ENCODE assay signal across 8 cellular contexts in the genomic region with DNA sequence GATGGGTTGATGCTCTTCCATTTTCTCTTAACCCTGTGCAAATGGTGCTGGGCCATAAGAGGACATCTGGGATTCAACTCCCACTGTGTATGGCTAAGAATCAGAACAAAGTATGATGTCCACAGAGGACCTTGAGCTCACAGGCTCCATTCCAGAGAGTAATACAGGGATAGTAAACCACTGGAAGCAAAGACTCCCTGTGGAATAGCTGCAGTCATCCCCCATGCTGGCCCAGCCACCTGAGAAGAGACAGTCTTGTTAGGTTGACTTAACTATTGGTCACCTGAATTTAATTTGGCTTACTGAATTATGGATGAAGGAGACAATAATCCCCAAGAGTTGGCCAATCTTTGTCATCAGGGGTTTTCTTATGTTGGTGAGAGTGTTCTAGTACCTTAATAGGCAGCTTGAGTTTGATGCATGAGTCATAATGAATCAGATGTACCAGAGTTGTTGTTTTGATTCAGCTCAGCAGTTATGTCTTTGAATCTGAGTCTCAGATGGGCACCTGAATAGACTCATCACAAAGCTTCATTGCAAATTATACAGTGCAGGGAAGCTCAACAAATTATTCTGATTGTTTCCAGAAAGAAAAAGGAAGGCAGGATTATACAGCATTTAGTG.
A peak's percentile ranks its signal among the peaks of the same experiment; 100 is the strongest.
DNase-seq lines count a peak whose midpoint lies in the region; ATAC-seq and TF ChIP-seq lines count a peak whose summit lies in the region.

No MANE protein-coding gene starts in this region.

- BruUV-seq in OCI-LY7 (replicated peaks; lab: Mats Ljungman, UMichigan), result no TSS peak

- peaks cover 41% of the 10 kb centered on the region for H3K9me3 Mint-ChIP-seq in activated T-helper 1 cell treated with anti-CD3 and anti-CD28 coated beads, Interleukin-12 subunit alpha, Interleukin-12 subunit beta, Interleukin-2, Interleukin-4 antibody, amounts not matched to agents 30 ng/mL and 10 ng/mL and 1 ng/mL, durations not matched to agents 14 hours and 24 hours and 36 hours
- H3K9me3 Mint-ChIP-seq in progenitor cell of endocrine pancreas (ENCODE audit: low read depth), result peaks cover 18% of the 10 kb centered on the region

- no peaks in the 10 kb centered on the region for H3K36me3 Mint-ChIP-seq in activated T-helper 1 cell treated with anti-CD3 and anti-CD28 coated beads, Interleukin-12 subunit alpha, Interleukin-12 subunit beta, Interleukin-2, Interleukin-4 antibody, amounts not matched to agents 30 ng/mL and 10 ng/mL and 1 ng/mL, durations not matched to agents 14 hours and 24 hours and 36 hours (ENCODE audit: low read depth)
- H3K36me3 Mint-ChIP-seq in progenitor cell of endocrine pancreas (ENCODE audit: insufficient read depth), result no peaks in the 10 kb centered on the region

- intact Hi-C loops in OCI-LY7 (cut with micrococcal nuclease; ENCODE audit: unreplicated experiment) (no loop called here), prostate gland (cut with DNase I) (no loop called here)
- intact Hi-C loops in activated T-helper 1 cell treated with anti-CD3 and anti-CD28 coated beads, Interleukin-12 subunit alpha, Interleukin-12 subunit beta, Interleukin-2, Interleukin-4 antibody, amounts not matched to agents 30 ng/mL and 10 ng/mL and 1 ng/mL, durations not matched to agents 14 hours and 24 hours and 36 hours (cut with micrococcal nuclease), result no loop called here

- no peak for TF ChIP-seq CTCF in HEK293 (tag by site-specific recombination; IDR thresholded peaks at IDR 0.05)
- no peak for TF ChIP-seq CTCF in OCI-LY7 (conservative IDR thresholded peaks at IDR 0.05; ENCODE audit: low read length)
- TF ChIP-seq CTCF in kidney epithelial cell (IDR thresholded peaks at IDR 0.05; ENCODE audit: insufficient read depth, low read length, poor library complexity, severe bottlenecking), result no peak
- no peak for TF ChIP-seq CTCF in progenitor cell of endocrine pancreas (IDR thresholded peaks at IDR 0.05; ENCODE audit: unreplicated experiment)
- no peak for TF ChIP-seq CTCF in prostate gland (IDR thresholded peaks at IDR 0.05)

- no peak for DNase-seq in OCI-LY7 (ENCODE audit: low spot score)
- DNase-seq in kidney epithelial cell (ENCODE audit: low read depth), result peak; percentile 94
- DNase-seq in activated T-helper 1 cell treated with anti-CD3 and anti-CD28 coated beads, Interleukin-12 subunit alpha, Interleukin-12 subunit beta, Interleukin-2, Interleukin-4 antibody, amounts not matched to agents 30 ng/mL and 10 ng/mL and 1 ng/mL, durations not matched to agents 14 hours and 24 hours and 36 hours (ENCODE audit: low spot score), result no peak
- no peak for DNase-seq in NCI-H748 (lab: John Stamatoyannopoulos, UW; ENCODE audit: unreplicated experiment)
- no peak for DNase-seq in progenitor cell of endocrine pancreas (ENCODE audit: low spot score, unreplicated experiment)
- no peak for DNase-seq in prostate gland (ENCODE audit: low spot score)

- H4K20me1 ChIP-seq in OCI-LY7 (ENCODE audit: insufficient read depth, low read length), result no peaks in the 10 kb centered on the region

- no peaks in the 10 kb centered on the region for H3K9me3 ChIP-seq in HEK293 (ENCODE audit: control insufficient read depth, insufficient read depth, low read depth, low read length)
- peaks cover 8% of the 10 kb centered on the region; the same call in 1 of the 2 replicates for H3K9me3 ChIP-seq in OCI-LY7 (ENCODE audit: low read length)
- H3K9me3 ChIP-seq in prostate gland, result no peaks in the 10 kb centered on the region

- H3K27ac ChIP-seq in HEK293 (ENCODE audit: extremely low read depth, low read depth, low read length), result no peak overlapping the region
- H3K27ac ChIP-seq in OCI-LY7 (ENCODE audit: low read depth, low read length, poor library complexity, severe bottlenecking), result peak overlapping the region; percentile 59
- H3K27ac ChIP-seq in prostate gland, result no peak overlapping the region

- ATAC-seq in GM18498 (IDR thresholded peaks at IDR 0.05; ENCODE audit: unreplicated experiment), result peak; percentile 59

- no peak overlapping the region for H3K27ac Mint-ChIP-seq in activated T-helper 1 cell treated with anti-CD3 and anti-CD28 coated beads, Interleukin-12 subunit alpha, Interleukin-12 subunit beta, Interleukin-2, Interleukin-4 antibody, amounts not matched to agents 30 ng/mL and 10 ng/mL and 1 ng/mL, durations not matched to agents 14 hours and 24 hours and 36 hours
- H3K27ac Mint-ChIP-seq in progenitor cell of endocrine pancreas, result no peak overlapping the region

- H3K4me3 ChIP-seq in HEK293 (ENCODE audit: low read depth, low read length) (no peak overlapping the region), OCI-LY7 (ENCODE audit: low read depth, low read length, poor library complexity, severe bottlenecking) (peak overlapping the region; percentile 55), kidney epithelial cell (ENCODE audit: low read depth, low read length) (no peak overlapping the region), prostate gland (no peak overlapping the region)

- H3K4me1 ChIP-seq in HEK293 (ENCODE audit: control insufficient read depth, insufficient read depth, low read length) (no peaks in the 10 kb centered on the region), OCI-LY7 (ENCODE audit: insufficient read depth, low read length, poor library complexity, severe bottlenecking) (peaks cover 27% of the 10 kb centered on the region), prostate gland (replicated peaks) (no peaks in the 10 kb centered on the region)

- H3K27me3 ChIP-seq in kidney epithelial cell (ENCODE audit: control insufficient read depth, insufficient read depth, low read length), result no peaks in the 10 kb centered on the region
- H3K27me3 ChIP-seq in prostate gland (replicated peaks; ENCODE audit: insufficient read depth), result no peaks in the 10 kb centered on the region

- H3K36me3 ChIP-seq in HEK293 (ENCODE audit: control insufficient read depth in 2 of 2, insufficient read depth in 1 of 2, low read length in 2 of 2), result no peaks in the 10 kb centered on the region
- no peaks in the 10 kb centered on the region for H3K36me3 ChIP-seq in OCI-LY7 (ENCODE audit: insufficient read depth, low read length)
- H3K36me3 ChIP-seq in kidney epithelial cell (ENCODE audit: control insufficient read depth, insufficient read depth, low read length), result no peaks in the 10 kb centered on the region
- no peaks in the 10 kb centered on the region for H3K36me3 ChIP-seq in prostate gland

- no peaks in the 10 kb centered on the region for H3K79me2 ChIP-seq in OCI-LY7 (ENCODE audit: insufficient read depth, low read depth, low read length)

- peak overlapping the region; percentile 57 for H3K4me2 ChIP-seq in OCI-LY7 (ENCODE audit: low read length)

- CTCF ChIA-PET in HEK293 (lab: Yijun Ruan, JAX) (interaction anchor here (0.8 kb wide), 1 partner anchor 239 kb away, joined by 3 read pairs; no protein-coding TSS in a partner anchor), OCI-LY7 (lab: Charles Lee; ENCODE audit: unreplicated experiment) (no interaction called here)

- H3K4me3 Mint-ChIP-seq in activated T-helper 1 cell treated with anti-CD3 and anti-CD28 coated beads, Interleukin-12 subunit alpha, Interleukin-12 subunit beta, Interleukin-2, Interleukin-4 antibody, amounts not matched to agents 30 ng/mL and 10 ng/mL and 1 ng/mL, durations not matched to agents 14 hours and 24 hours and 36 hours, result no peak overlapping the region
- H3K4me3 Mint-ChIP-seq in progenitor cell of endocrine pancreas (ENCODE audit: low read depth), result no peak overlapping the region

- H3K9me2 ChIP-seq in OCI-LY7 (ENCODE audit: insufficient read depth, low read length), result no peaks in the 10 kb centered on the region

- peak overlapping the region; percentile 83; the same call in 1 of the 2 replicates for H2AFZ ChIP-seq in OCI-LY7 (ENCODE audit: low read length)

- POLR2A ChIA-PET in HEK293 (lab: Yijun Ruan, JAX), result interaction anchor here (0.7 kb wide), 1 partner anchor 79 kb away, joined by 3 read pairs; no protein-coding TSS in a partner anchor
- POLR2A ChIA-PET in OCI-LY7 (lab: Charles Lee), result interaction anchor here (0.6 to 1.4 kb wide), 6 partner anchors 12 to 902 kb away, joined by 3 read pairs; no protein-coding TSS in a partner anchor

- TF ChIP-seq POLR2A in prostate gland (IDR thresholded peaks at IDR 0.05), result no peak

- H3K27me3 Mint-ChIP-seq in activated T-helper 1 cell treated with anti-CD3 and anti-CD28 coated beads, Interleukin-12 subunit alpha, Interleukin-12 subunit beta, Interleukin-2, Interleukin-4 antibody, amounts not matched to agents 30 ng/mL and 10 ng/mL and 1 ng/mL, durations not matched to agents 14 hours and 24 hours and 36 hours (ENCODE audit: insufficient read depth), result peaks cover 4% of the 10 kb centered on the region
- H3K27me3 Mint-ChIP-seq in progenitor cell of endocrine pancreas, result peaks cover 11% of the 10 kb centered on the region

- peaks cover 7% of the 10 kb centered on the region for H3K4me1 Mint-ChIP-seq in activated T-helper 1 cell treated with anti-CD3 and anti-CD28 coated beads, Interleukin-12 subunit alpha, Interleukin-12 subunit beta, Interleukin-2, Interleukin-4 antibody, amounts not matched to agents 30 ng/mL and 10 ng/mL and 1 ng/mL, durations not matched to agents 14 hours and 24 hours and 36 hours (ENCODE audit: low read depth)
- H3K4me1 Mint-ChIP-seq in progenitor cell of endocrine pancreas (ENCODE audit: low read depth), result peaks cover 4% of the 10 kb centered on the region

TF ChIP-seq in HEK293, 187 proteins besides CTCF, POLR2A, EP300 and RAD21 (continues in another document):
- TF ChIP-seq SP2 (tag by site-specific recombination; IDR thresholded peaks at IDR 0.05), result no peak
- TF ChIP-seq, protein P1, sequence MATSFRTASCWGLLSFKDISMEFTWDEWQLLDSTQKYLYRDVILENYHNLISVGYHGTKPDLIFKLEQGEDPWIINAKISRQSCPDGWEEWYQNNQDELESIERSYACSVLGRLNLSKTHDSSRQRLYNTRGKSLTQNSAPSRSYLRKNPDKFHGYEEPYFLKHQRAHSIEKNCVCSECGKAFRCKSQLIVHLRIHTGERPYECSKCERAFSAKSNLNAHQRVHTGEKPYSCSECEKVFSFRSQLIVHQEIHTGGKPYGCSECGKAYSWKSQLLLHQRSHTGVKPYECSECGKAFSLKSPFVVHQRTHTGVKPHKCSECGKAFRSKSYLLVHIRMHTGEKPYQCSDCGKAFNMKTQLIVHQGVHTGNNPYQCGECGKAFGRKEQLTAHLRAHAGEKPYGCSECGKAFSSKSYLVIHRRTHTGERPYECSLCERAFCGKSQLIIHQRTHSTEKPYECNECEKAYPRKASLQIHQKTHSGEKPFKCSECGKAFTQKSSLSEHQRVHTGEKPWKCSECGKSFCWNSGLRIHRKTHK (tag by site-specific recombination; IDR thresholded peaks at IDR 0.05), result 0 out of 2 replicates have a peak, but pooled peaks have one; percentile 19
- no peak for TF ChIP-seq ZNF768 (tag by site-specific recombination; IDR thresholded peaks at IDR 0.05)
- no peak for TF ChIP-seq ZNF560 (tag by site-specific recombination; IDR thresholded peaks at IDR 0.05; ENCODE audit: borderline replicate concordance)
- TF ChIP-seq ZNF707 (tag by site-specific recombination; IDR thresholded peaks at IDR 0.05), result no peak
- peak; percentile 18; the same call in 1 of the 2 replicates for TF ChIP-seq SP7 (tag by site-specific recombination; IDR thresholded peaks at IDR 0.05)
